8 cellular contexts compared by ENCODE assay signal in genomic region chr1:244353572-244354091, GRCh38.
DNase-seq lines count a peak whose midpoint lies in the region; ATAC-seq and TF ChIP-seq lines count a peak whose summit lies in the region.

No MANE protein-coding gene starts in this region.

- DNase-seq in A172 (ENCODE audit: low spot score): peak; percentile 96
- DNase-seq in T1000 (lab: John Stamatoyannopoulos, UW): peak; percentile 68
- DNase-seq in foreskin fibroblast: peak; percentile 99
- peak; percentile 68 for DNase-seq in putamen (ENCODE audit: low spot score)
- DNase-seq in activated CD4-positive, CD25-positive, alpha-beta regulatory T cell treated with anti-CD3 and anti-CD28 coated beads, Interleukin-2, amount 50 U/mL, for 72 hours: no peak
- no peak for DNase-seq in HuH-7 (ENCODE audit: low spot score)

- no peak overlapping the region for H3K4me3 ChIP-seq in foreskin fibroblast (ENCODE audit: low read depth in 1 of 2, low read length in 2 of 2)

- ATAC-seq in GM18502 (IDR thresholded peaks at IDR 0.05; ENCODE audit: poor library complexity, unreplicated experiment) (peak; percentile 65), HG03354 (IDR thresholded peaks at IDR 0.05; ENCODE audit: poor library complexity, severe bottlenecking, unreplicated experiment) (peak; percentile 35)

- no peak for TF ChIP-seq CTCF in foreskin fibroblast (IDR thresholded peaks at IDR 0.05; ENCODE audit: low read depth, low read length)

Comparison
In these comparisons a context has a peak if more than half of its experiments do, and no peak if none do; other contexts are left out.
1. DNase-seq: peak in A172 (single experiment), T1000 (single experiment), foreskin fibroblast (2 of 2) and putamen (single experiment); none in activated CD4-positive, CD25-positive, alpha-beta regulatory T cell treated with anti-CD3 and anti-CD28 coated beads, Interleukin-2, amount 50 U/mL, for 72 hours (single experiment) and HuH-7 (single experiment).